Comparison of ENCODE assay signal across 15 cellular contexts in the genomic region with DNA sequence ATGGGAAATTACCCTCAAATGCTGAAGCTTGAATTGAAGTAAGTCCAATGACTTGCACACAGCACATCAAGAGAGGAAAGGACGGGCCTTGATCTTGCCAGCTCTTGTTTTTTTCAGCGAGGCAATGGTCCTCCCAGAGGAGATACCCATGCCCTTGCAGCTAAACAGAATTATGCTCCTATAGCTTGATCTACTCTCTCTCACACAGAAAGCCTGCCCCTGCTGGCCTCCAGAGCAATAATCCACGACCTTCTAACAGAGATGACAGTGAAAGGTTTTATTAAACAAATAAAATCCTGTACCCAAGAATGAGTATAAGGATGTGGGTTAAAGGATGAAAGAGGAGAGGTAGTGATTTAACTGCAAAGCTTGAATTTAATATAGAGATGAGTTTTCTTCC.
DNase-seq lines count a peak whose midpoint lies in the region; ATAC-seq, FAIRE-seq and TF ChIP-seq lines count a peak whose summit lies in the region.
"Had no signal": no experiment of that assay in that cellular context is flagged by ENCODE, and none has a peak within 500 bp of the region (broad histone marks: within the 10 kb centered on the region; RNA-seq: fewer than 3 reads in every experiment).

No MANE protein-coding gene starts in this region.

- no peaks in the 10 kb centered on the region for H4K20me1 ChIP-seq in GM12878 (ENCODE audit: control insufficient read depth, insufficient read depth)

- TF ChIP-seq CTCF in MCF 10A (IDR thresholded peaks at IDR 0.05; ENCODE audit: unreplicated experiment): peak; percentile 19
- TF ChIP-seq CTCF in breast epithelium (IDR thresholded peaks at IDR 0.05): no peak
- TF ChIP-seq CTCF in GM12878 (IDR thresholded peaks at IDR 0.05 in 2 of 3, conservative IDR thresholded peaks at IDR 0.05 in 1 of 3; ENCODE audit: control insufficient read depth in 2 of 3, extremely low read depth in 1 of 3, insufficient read depth in 1 of 3, low read depth in 3 of 3, low read length in 3 of 3): peak in 2 of 3 experiments; percentile 4 to 44; a peak in 2 of 6 replicates
- peak; percentile 58 for TF ChIP-seq CTCF in type B pancreatic cell (conservative IDR thresholded peaks at IDR 0.05)

- H3K9me3 Mint-ChIP-seq in MCF 10A (ENCODE audit: unreplicated experiment) (peaks cover 7% of the 10 kb centered on the region), type B pancreatic cell (peaks cover 9% of the 10 kb centered on the region)

- no peak for FAIRE-seq in GM12878 (lab: Jason Lieb, UNC)

- H3K36me3 ChIP-seq in breast epithelium (no peaks in the 10 kb centered on the region), GM12878 (ENCODE audit: control insufficient read depth in 2 of 2, insufficient read depth in 2 of 2, low read length in 1 of 2) (no peaks in the 10 kb centered on the region)
- H3K36me3 ChIP-seq: heart right ventricle had no signal

- ATAC-seq in HG03469 (IDR thresholded peaks at IDR 0.05; ENCODE audit: unreplicated experiment) (peak; percentile 48), GM12878 (peak; percentile 46; the same call in 2 of the 3 replicates), GM19463 (IDR thresholded peaks at IDR 0.05; ENCODE audit: unreplicated experiment) (no peak), HG02884 (IDR thresholded peaks at IDR 0.05; ENCODE audit: unreplicated experiment) (no peak), HG03520 (IDR thresholded peaks at IDR 0.05; ENCODE audit: unreplicated experiment) (no peak)
- ATAC-seq: heart right ventricle; naive thymus-derived CD8-positive, alpha-beta T cell had no signal

- 0 out of 2 replicates have a peak, but pooled peaks have one; percentile 12 for TF ChIP-seq RAD21 in GM12878 (IDR thresholded peaks at IDR 0.05; ENCODE audit: insufficient read depth, low read depth, low read length)

- SMC1A ChIA-PET in GM12878 (lab: Charles Lee; ENCODE audit: uncharacterized antibody, unreplicated experiment): interaction anchor here (1.0 kb wide), 1 partner anchor 12 kb away, joined by 4 read pairs; no protein-coding TSS in a partner anchor

- DNase-seq in MCF 10A (ENCODE audit: unreplicated experiment): peak; percentile 12
- no peak for DNase-seq in breast epithelium (ENCODE audit: low spot score in 2 of 2)
- DNase-seq in GM12878 (ENCODE audit: low read depth, low spot score): no peak
- no peak for DNase-seq in type B pancreatic cell (ENCODE audit: extremely low spot score, unreplicated experiment)
- DNase-seq: activated effector memory CD4-positive, alpha-beta T cell treated with anti-CD3 and anti-CD28 coated beads, Interleukin-2, amount 50 U/mL, for 16 hours; heart right ventricle; KBM-7; naive thymus-derived CD8-positive, alpha-beta T cell; NCI-H748 treated with DMSO at 0.1 percent for 48 hours had no signal

- H3K4me1 Mint-ChIP-seq in MCF 10A (ENCODE audit: insufficient read depth, unreplicated experiment) (no peaks in the 10 kb centered on the region), type B pancreatic cell (ENCODE audit: unreplicated experiment) (no peaks in the 10 kb centered on the region)
- H3K4me1 Mint-ChIP-seq: B cell; naive thymus-derived CD8-positive, alpha-beta T cell had no signal

- H3K9ac ChIP-seq in GM12878 (ENCODE audit: control insufficient read depth, insufficient read depth, low read length): no peak overlapping the region

- H3K4me3 Mint-ChIP-seq in MCF 10A (ENCODE audit: unreplicated experiment): no peak overlapping the region
- no peak overlapping the region for H3K4me3 Mint-ChIP-seq in type B pancreatic cell
- H3K4me3 Mint-ChIP-seq: B cell; dendritic cell treated with granulocyte-macrophage colony-stimulating factor and Interleukin-4, amounts not matched to agents 40 ng/mL and 50 ng/mL, for 4 days; naive thymus-derived CD8-positive, alpha-beta T cell had no signal

- H3K79me2 ChIP-seq in GM12878 (ENCODE audit: control insufficient read depth, insufficient read depth, low read length): no peaks in the 10 kb centered on the region

- in situ Hi-C loops in GM12878 (cut with MboI): loop anchor here (25.0 kb wide), 1 partner anchor 608 kb away; no protein-coding TSS in a partner anchor

- no peak overlapping the region for H3K27ac ChIP-seq in breast epithelium
- H3K27ac ChIP-seq in GM12878 (ENCODE audit: control insufficient read depth, insufficient read depth): no peak overlapping the region
- H3K27ac ChIP-seq: heart right ventricle had no signal

- H3K4me1 ChIP-seq in breast epithelium (no peaks in the 10 kb centered on the region), GM12878 (ENCODE audit: control insufficient read depth, insufficient read depth, low read length) (no peaks in the 10 kb centered on the region; the same call in 1 of the 2 replicates)
- H3K4me1 ChIP-seq: heart right ventricle had no signal

- H3K27me3 ChIP-seq in breast epithelium (no peaks in the 10 kb centered on the region), GM12878 (replicated peaks in 1 of 2; ENCODE audit: control insufficient read depth in 2 of 2, insufficient read depth in 2 of 2, low read length in 1 of 2) (no peaks in the 10 kb centered on the region; a peak in 1 of 4 replicates)

- CTCF ChIA-PET in MCF 10A (lab: Yijun Ruan, JAX) (interaction anchor here (0.6 to 1.6 kb wide), 12 partner anchors 9 to 928 kb away, joined by 3 to 8 read pairs (median 3); no protein-coding TSS in a partner anchor), GM12878 (lab: Yijun Ruan, JAX) (interaction anchor here (0.7 to 1.2 kb wide), 3 partner anchors 9 to 31 kb away, joined by 3 to 4 read pairs (median 3); no protein-coding TSS in a partner anchor)

- WGBS in GM12878 (ENCODE audit: insufficient coverage, insufficient replicate concordance, low lambda C conversion rate, missing lambda C conversion rate): 0% methylated on average over 3 of the region's 3 CpGs

- no peak overlapping the region for H3K4me2 ChIP-seq in GM12878 (ENCODE audit: control insufficient read depth, insufficient read depth)

- peaks cover 20% of the 10 kb centered on the region for H3K27me3 Mint-ChIP-seq in MCF 10A (ENCODE audit: insufficient read depth, unreplicated experiment)
- peaks cover 5% of the 10 kb centered on the region for H3K27me3 Mint-ChIP-seq in type B pancreatic cell
- H3K27me3 Mint-ChIP-seq: dendritic cell treated with granulocyte-macrophage colony-stimulating factor and Interleukin-4, amounts not matched to agents 40 ng/mL and 50 ng/mL, for 4 days had no signal

- TF ChIP-seq POLR2A in breast epithelium (IDR thresholded peaks at IDR 0.05) (no peak), GM12878 (IDR thresholded peaks at IDR 0.05; ENCODE audit: low read depth, low read length) (no peak)

- TF ChIP-seq EP300 in GM12878 (IDR thresholded peaks at IDR 0.05; ENCODE audit: borderline replicate concordance in 1 of 2, control insufficient read depth in 1 of 2, low read depth in 2 of 2, low read length in 2 of 2): no peak

- H3K27ac Mint-ChIP-seq in MCF 10A (ENCODE audit: low read depth, unreplicated experiment) (no peak overlapping the region), type B pancreatic cell (no peak overlapping the region)
- H3K27ac Mint-ChIP-seq: B cell; dendritic cell treated with granulocyte-macrophage colony-stimulating factor and Interleukin-4, amounts not matched to agents 40 ng/mL and 50 ng/mL, for 4 days; naive thymus-derived CD8-positive, alpha-beta T cell had no signal

- H3K9me3 ChIP-seq in breast epithelium (peaks cover 9 to 10% of the 10 kb centered on the region in 2 donors), GM12878 (replicated peaks; ENCODE audit: control insufficient read depth, insufficient read depth, low read length) (peaks cover 6% of the 10 kb centered on the region; the same call in 2 of the 3 replicates)

- no peaks in the 10 kb centered on the region for H3K36me3 Mint-ChIP-seq in MCF 10A (ENCODE audit: insufficient read depth, unreplicated experiment)
- H3K36me3 Mint-ChIP-seq in type B pancreatic cell: peaks cover 4% of the 10 kb centered on the region

- H2AFZ ChIP-seq in GM12878 (ENCODE audit: control insufficient read depth, low read depth, low read length): no peak overlapping the region

- RAD21 ChIA-PET in GM12878 (lab: Charles Lee; ENCODE audit: unreplicated experiment): interaction anchor here (0.5 to 1.1 kb wide), 2 partner anchors 268 to 1426 kb away, joined by 3 read pairs; a partner anchor contains a TSS

- BruUV-seq in MCF 10A (replicated peaks; lab: Mats Ljungman, UMichigan): no TSS peak
- no TSS peak for BruUV-seq in GM12878 (replicated peaks; lab: Mats Ljungman, UMichigan)

- POLR2A ChIA-PET in MCF 10A (lab: Yijun Ruan, JAX): no interaction called here
- POLR2A ChIA-PET in GM12878 (lab: Charles Lee): interaction anchor here (0.6 kb wide), 1 partner anchor 438 kb away, joined by 5 read pairs; no protein-coding TSS in a partner anchor

- no peak overlapping the region for H3K4me3 ChIP-seq in breast epithelium
- H3K4me3 ChIP-seq in GM12878: no peak overlapping the region
- H3K4me3 ChIP-seq: heart right ventricle had no signal

- intact Hi-C loops in MCF 10A (cut with micrococcal nuclease): no loop called here
- intact Hi-C loops in breast epithelium (cut with DNase I; ENCODE audit: low total_unique reads): no loop called here
- intact Hi-C loops in GM12878 (cut with micrococcal nuclease; ENCODE audit: unreplicated experiment): no loop called here

TF ChIP-seq in GM12878, 131 proteins besides CTCF, POLR2A, EP300 and RAD21 (continues in another document):
- no peak for TF ChIP-seq MEF2A (IDR thresholded peaks at IDR 0.05; ENCODE audit: insufficient read depth, low read depth, low read length)
- TF ChIP-seq BCL11A (IDR thresholded peaks at IDR 0.05; ENCODE audit: low read depth, low read length): no peak
- TF ChIP-seq ZBED1 (IDR thresholded peaks at IDR 0.05; ENCODE audit: borderline replicate concordance): no peak
- no peak for TF ChIP-seq PML (IDR thresholded peaks at IDR 0.05; ENCODE audit: low read length)
- TF ChIP-seq STAT3 (IDR thresholded peaks at IDR 0.05; ENCODE audit: low read depth, low read length): no peak
- no peak for TF ChIP-seq RUNX3 (IDR thresholded peaks at IDR 0.05; ENCODE audit: low read length)
- no peak for TF ChIP-seq KAT2A (conservative IDR thresholded peaks at IDR 0.05; ENCODE audit: control insufficient read depth, low read depth, low read length)
- no peak for TF ChIP-seq WRNIP1 (IDR thresholded peaks at IDR 0.05; ENCODE audit: borderline replicate concordance, low read depth, low read length)
- TF ChIP-seq SRF (IDR thresholded peaks at IDR 0.05; ENCODE audit: low read depth in 2 of 2, low read length in 2 of 2): no peak
- TF ChIP-seq, protein P1, sequence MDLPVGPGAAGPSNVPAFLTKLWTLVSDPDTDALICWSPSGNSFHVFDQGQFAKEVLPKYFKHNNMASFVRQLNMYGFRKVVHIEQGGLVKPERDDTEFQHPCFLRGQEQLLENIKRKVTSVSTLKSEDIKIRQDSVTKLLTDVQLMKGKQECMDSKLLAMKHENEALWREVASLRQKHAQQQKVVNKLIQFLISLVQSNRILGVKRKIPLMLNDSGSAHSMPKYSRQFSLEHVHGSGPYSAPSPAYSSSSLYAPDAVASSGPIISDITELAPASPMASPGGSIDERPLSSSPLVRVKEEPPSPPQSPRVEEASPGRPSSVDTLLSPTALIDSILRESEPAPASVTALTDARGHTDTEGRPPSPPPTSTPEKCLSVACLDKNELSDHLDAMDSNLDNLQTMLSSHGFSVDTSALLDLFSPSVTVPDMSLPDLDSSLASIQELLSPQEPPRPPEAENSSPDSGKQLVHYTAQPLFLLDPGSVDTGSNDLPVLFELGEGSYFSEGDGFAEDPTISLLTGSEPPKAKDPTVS (IDR thresholded peaks at IDR 0.05; ENCODE audit: low read depth, low read length): no peak

Comparison
In these comparisons a context has a peak if more than half of its experiments do, and no peak if none do; other contexts are left out.
1. CTCF ChIP-seq: peak in MCF 10A (single experiment), GM12878 (2 of 3) and type B pancreatic cell (single experiment); none in breast epithelium (0 of 3).
2. ATAC-seq: peak in HG03469 (single experiment) and GM12878 (single experiment); none in GM19463 (single experiment), HG02884 (single experiment) and HG03520 (single experiment).